11 cellular contexts compared by ENCODE assay signal in genomic region chr19:5129691-5130090, GRCh38.
DNase-seq lines count a peak whose midpoint lies in the region; ATAC-seq and TF ChIP-seq lines count a peak whose summit lies in the region.
"Had no signal": no experiment of that assay in that cellular context is flagged by ENCODE, and none has a peak within 500 bp of the region (broad histone marks: within the 10 kb centered on the region; RNA-seq: fewer than 3 reads in every experiment).

No MANE protein-coding gene starts in this region.

- H3K27ac ChIP-seq in mesodermal cell (ENCODE audit: low read depth, low read length, severe bottlenecking), result peak overlapping the region; percentile 84

- intact Hi-C loops in activated CD8-positive, alpha-beta T cell treated with anti-CD3 and anti-CD28 coated beads for 36 hours (cut with micrococcal nuclease), result no loop called here

- H3K4me1 ChIP-seq in mesodermal cell (ENCODE audit: control insufficient read depth, insufficient read depth, low read length, poor library complexity, severe bottlenecking), result peaks cover 45% of the 10 kb centered on the region

- H3K4me3 ChIP-seq in mesodermal cell (ENCODE audit: extremely low read depth, insufficient read depth, low read length, poor library complexity, severe bottlenecking), result no peak overlapping the region
- H3K4me3 ChIP-seq: adrenal gland, gastroesophageal sphincter had no signal

- H3K36me3 ChIP-seq in mesodermal cell (ENCODE audit: control insufficient read depth, insufficient read depth, low read length), result peaks cover 18% of the 10 kb centered on the region

- POLR2A ChIA-PET in activated CD8-positive, alpha-beta T cell treated with anti-CD3 and anti-CD28 coated beads for 36 hours (lab: Charles Lee), result interaction anchor here (1.0 kb wide), 1 partner anchor 9 kb away, joined by 3 read pairs; no protein-coding TSS in a partner anchor

- WGBS in mesodermal cell (ENCODE audit: insufficient coverage in 2 of 2), 2 experiments, result 95 to 96% methylated on average over 12 of the region's 13 CpGs

- peak overlapping the region; percentile 75 for H3K4me3 Mint-ChIP-seq in stimulated activated naive CD8-positive, alpha-beta T cell treated with anti-CD3 and anti-CD28 coated beads, Interleukin-15, Interleukin-2, amounts not matched to agents 100 ng/mL and 50 ng/mL, for 24 hours
- H3K4me3 Mint-ChIP-seq in activated CD8-positive, alpha-beta T cell treated with anti-CD3 and anti-CD28 coated beads for 36 hours, result peak overlapping the region; percentile 81

- no peak for TF ChIP-seq CTCF in activated CD8-positive, alpha-beta T cell treated with anti-CD3 and anti-CD28 coated beads for 36 hours (IDR thresholded peaks at IDR 0.05)

- peaks cover 4% of the 10 kb centered on the region for H3K36me3 Mint-ChIP-seq in stimulated activated naive CD8-positive, alpha-beta T cell treated with anti-CD3 and anti-CD28 coated beads, Interleukin-15, Interleukin-2, amounts not matched to agents 100 ng/mL and 50 ng/mL, for 24 hours (ENCODE audit: low read depth)
- H3K36me3 Mint-ChIP-seq in activated CD8-positive, alpha-beta T cell treated with anti-CD3 and anti-CD28 coated beads for 36 hours (ENCODE audit: low read depth), result peaks cover 32% of the 10 kb centered on the region

- no peak for ATAC-seq in stimulated activated naive CD8-positive, alpha-beta T cell treated with anti-CD3 and anti-CD28 coated beads, Interleukin-15, Interleukin-2, amounts not matched to agents 100 U/mL and 50 U/mL, for 24 hours
- ATAC-seq in activated CD8-positive, alpha-beta T cell treated with anti-CD3 and anti-CD28 coated beads for 36 hours, result no peak
- no peak for ATAC-seq in GM19023 (IDR thresholded peaks at IDR 0.05; ENCODE audit: unreplicated experiment)

- H3K4me1 Mint-ChIP-seq in stimulated activated naive CD8-positive, alpha-beta T cell treated with anti-CD3 and anti-CD28 coated beads, Interleukin-15, Interleukin-2, amounts not matched to agents 100 ng/mL and 50 ng/mL, for 24 hours (ENCODE audit: low read depth), result peaks cover 40% of the 10 kb centered on the region
- H3K4me1 Mint-ChIP-seq in activated CD8-positive, alpha-beta T cell treated with anti-CD3 and anti-CD28 coated beads for 36 hours (ENCODE audit: low read depth), result peaks cover 47% of the 10 kb centered on the region

- no peaks in the 10 kb centered on the region for H3K27me3 Mint-ChIP-seq in stimulated activated naive CD8-positive, alpha-beta T cell treated with anti-CD3 and anti-CD28 coated beads, Interleukin-15, Interleukin-2, amounts not matched to agents 100 ng/mL and 50 ng/mL, for 24 hours
- H3K27me3 Mint-ChIP-seq in activated CD8-positive, alpha-beta T cell treated with anti-CD3 and anti-CD28 coated beads for 36 hours, result no peaks in the 10 kb centered on the region

- CTCF ChIA-PET in activated CD8-positive, alpha-beta T cell treated with anti-CD3 and anti-CD28 coated beads for 36 hours (lab: Charles Lee), result no interaction called here

- H3K27ac Mint-ChIP-seq in stimulated activated naive CD8-positive, alpha-beta T cell treated with anti-CD3 and anti-CD28 coated beads, Interleukin-15, Interleukin-2, amounts not matched to agents 100 ng/mL and 50 ng/mL, for 24 hours, result peak overlapping the region; percentile 91
- peak overlapping the region; percentile 97 for H3K27ac Mint-ChIP-seq in activated CD8-positive, alpha-beta T cell treated with anti-CD3 and anti-CD28 coated beads for 36 hours

- H3K9me3 ChIP-seq in mesodermal cell (ENCODE audit: control insufficient read depth, low read length), result no peaks in the 10 kb centered on the region
- H3K9me3 ChIP-seq: adrenal gland, gastroesophageal sphincter had no signal

- DNase-seq in stimulated activated naive CD8-positive, alpha-beta T cell treated with anti-CD3 and anti-CD28 coated beads, Interleukin-15, Interleukin-2, amounts not matched to agents 100 U/mL and 50 U/mL, for 24 hours, result no peak
- no peak for DNase-seq in activated CD8-positive, alpha-beta T cell treated with anti-CD3 and anti-CD28 coated beads for 36 hours
- DNase-seq in cerebellum (ENCODE audit: low spot score) (no peak), CD1c-positive myeloid dendritic cell (ENCODE audit: extremely low spot score) (no peak), NCI-H1694 (lab: John Stamatoyannopoulos, UW) (no peak)
- DNase-seq: NCI-H2171 had no signal

- H3K9me3 Mint-ChIP-seq in stimulated activated naive CD8-positive, alpha-beta T cell treated with anti-CD3 and anti-CD28 coated beads, Interleukin-15, Interleukin-2, amounts not matched to agents 100 ng/mL and 50 ng/mL, for 24 hours, result no peaks in the 10 kb centered on the region
- H3K9me3 Mint-ChIP-seq in activated CD8-positive, alpha-beta T cell treated with anti-CD3 and anti-CD28 coated beads for 36 hours, result no peaks in the 10 kb centered on the region
